ENCODE assay signal across 8 cellular contexts in genomic region chr4:36243355-36244256, GRCh38. TPM values are rescaled to one million over a fixed set of nuclear protein-coding genes. Genes with fewer than 3 reads are reported as not detected.
A peak's percentile ranks its signal among the peaks of the same experiment; 100 is the strongest.
DNase-seq lines count a peak whose midpoint lies in the region; ATAC-seq and TF ChIP-seq lines count a peak whose summit lies in the region.

No MANE protein-coding gene starts in this region.

- peak overlapping the region; percentile 96 for H2AFZ ChIP-seq in Loucy (ENCODE audit: low read length)

- peak overlapping the region; percentile 98 for H3K4me3 ChIP-seq in GM06990 (replicated peaks; ENCODE audit: low read depth, low read length)
- H3K4me3 ChIP-seq in Loucy (ENCODE audit: low read length, poor library complexity, severe bottlenecking) = peak overlapping the region; percentile 98

- DNase-seq in GM06990 (ENCODE audit: extremely low read depth, insufficient read length) = peak; percentile 11
- peak; percentile 82 for DNase-seq in activated CD8-positive, alpha-beta memory T cell treated with anti-CD3 and anti-CD28 coated beads for 24 hours
- DNase-seq in erythroblast (lab: John Stamatoyannopoulos, UW) = peak; percentile 57 to 67
- DNase-seq in naive B cell = no peak
- DNase-seq in stimulated activated naive CD4-positive, alpha-beta T cell (lab: John Stamatoyannopoulos, UW) = peak in 5 of 6 experiments; percentile 52 to 64 (median 55)
- no peak for DNase-seq in NCI-H2227 treated with DMSO at 0.1 percent for 48 hours (lab: John Stamatoyannopoulos, UW)

- no peaks in the 10 kb centered on the region for H3K36me3 Mint-ChIP-seq in naive B cell

- H4K20me1 ChIP-seq in Loucy (ENCODE audit: insufficient read depth, low read length, poor library complexity, severe bottlenecking) = peaks cover 3% of the 10 kb centered on the region

- TF ChIP-seq CTCF in GM06990 (IDR thresholded peaks at IDR 0.05; ENCODE audit: insufficient read depth, low read length, poor library complexity, severe bottlenecking) (no peak), Loucy (conservative IDR thresholded peaks at IDR 0.05; ENCODE audit: low read length) (no peak)

- ATAC-seq in GM21825 (IDR thresholded peaks at IDR 0.05; ENCODE audit: unreplicated experiment) (peak; percentile 25), naive B cell (ENCODE audit: low read depth in 2 of 2) (peak; percentile 22 to 24)

- H3K4me2 ChIP-seq in Loucy (ENCODE audit: low read depth, low read length, poor library complexity, severe bottlenecking) = peak overlapping the region; percentile 89

- H3F3A ChIP-seq in Loucy (ENCODE audit: low read depth) = no peaks in the 10 kb centered on the region

- peak overlapping the region; percentile 97 for H3K9ac ChIP-seq in Loucy (ENCODE audit: low read depth, low read length, poor library complexity, severe bottlenecking)

- H3K27me3 Mint-ChIP-seq in naive B cell = no peaks in the 10 kb centered on the region

- H3K9me2 ChIP-seq in Loucy (replicated peaks; ENCODE audit: low read depth, low read length) = no peaks in the 10 kb centered on the region

- peaks cover 53% of the 10 kb centered on the region for H3K79me2 ChIP-seq in Loucy (ENCODE audit: insufficient read depth, low read length)

- TF ChIP-seq POLR2A in erythroblast (IDR thresholded peaks at IDR 0.05; ENCODE audit: low read length) = no peak

- peak overlapping the region; percentile 93 to 98 (median 96) for H3K4me3 Mint-ChIP-seq in naive B cell

- H3K4me1 Mint-ChIP-seq in naive B cell = peaks cover 35 to 57% (median 50%) of the 10 kb centered on the region in 3 donors

- peak overlapping the region; percentile 88 to 99 (median 96) for H3K27ac Mint-ChIP-seq in naive B cell

- H3K9me3 Mint-ChIP-seq in naive B cell = no peaks in the 10 kb centered on the region

- no peaks in the 10 kb centered on the region for H3K9me3 ChIP-seq in Loucy (ENCODE audit: insufficient read depth, low read depth, low read length)

- H3K4me1 ChIP-seq in Loucy (ENCODE audit: insufficient read depth, low read length, poor library complexity, severe bottlenecking) = peaks cover 47% of the 10 kb centered on the region

- H3K27me3 ChIP-seq in GM06990 (replicated peaks; ENCODE audit: control insufficient read depth, insufficient read depth, low read length) (no peaks in the 10 kb centered on the region), Loucy (ENCODE audit: insufficient read depth, low read length, poor library complexity, severe bottlenecking) (no peaks in the 10 kb centered on the region)

- no peaks in the 10 kb centered on the region for H3K36me3 ChIP-seq in GM06990 (ENCODE audit: control insufficient read depth, insufficient read depth, low read length)
- H3K36me3 ChIP-seq in Loucy (ENCODE audit: insufficient read depth, low read length) = no peaks in the 10 kb centered on the region

RNA-seq across cellular contexts. Expression of gene ARAP2, which starts 0.7 kb away (rescaled TPM):
- 10 to 100 TPM; 15.9 to 49.3 (median 32.7) TPM for polyA plus RNA-seq in naive B cell (ENCODE audit: low read depth in 6 of 6)

RNA-seq across cellular contexts. Expression of gene DTHD1, which starts 37.8 kb away (rescaled TPM):
- polyA plus RNA-seq in naive B cell (ENCODE audit: low read depth in 6 of 6) = not detected

Comparison
In these comparisons a context has a peak if more than half of its experiments do, and no peak if none do; other contexts are left out.
1. DNase-seq: peak in GM06990 (single experiment), activated CD8-positive, alpha-beta memory T cell treated with anti-CD3 and anti-CD28 coated beads for 24 hours (single experiment), erythroblast (2 of 2) and stimulated activated naive CD4-positive, alpha-beta T cell (5 of 6); none in naive B cell (single experiment) and NCI-H2227 treated with DMSO at 0.1 percent for 48 hours (single experiment).